ENCODE assay signal across 1 cellular context in the genomic region with DNA sequence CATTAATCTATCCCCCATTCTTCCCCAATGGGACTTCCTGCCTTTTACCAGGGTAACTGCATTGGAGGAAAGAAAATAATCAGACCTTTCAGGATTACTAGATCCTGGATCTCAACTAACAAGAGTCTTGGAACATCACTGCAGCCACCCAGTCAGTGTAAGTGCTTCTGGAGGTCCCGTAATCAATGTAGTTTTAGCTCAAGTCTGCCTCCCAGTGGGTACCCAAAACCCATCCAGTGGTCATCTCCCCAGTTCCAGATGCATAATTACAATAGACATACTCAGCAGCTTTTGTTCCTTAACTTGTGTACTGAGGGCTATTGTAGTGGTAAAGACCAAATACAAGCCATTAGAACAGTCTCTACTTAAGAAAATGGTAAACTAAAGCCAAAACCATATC.
TF ChIP-seq lines count a peak whose summit lies in the region.

No MANE protein-coding gene starts in this region.

TF ChIP-seq in Ishikawa, 13 proteins besides CTCF, POLR2A, EP300 and RAD21 (continued from another document):
- TF ChIP-seq, protein P1, sequence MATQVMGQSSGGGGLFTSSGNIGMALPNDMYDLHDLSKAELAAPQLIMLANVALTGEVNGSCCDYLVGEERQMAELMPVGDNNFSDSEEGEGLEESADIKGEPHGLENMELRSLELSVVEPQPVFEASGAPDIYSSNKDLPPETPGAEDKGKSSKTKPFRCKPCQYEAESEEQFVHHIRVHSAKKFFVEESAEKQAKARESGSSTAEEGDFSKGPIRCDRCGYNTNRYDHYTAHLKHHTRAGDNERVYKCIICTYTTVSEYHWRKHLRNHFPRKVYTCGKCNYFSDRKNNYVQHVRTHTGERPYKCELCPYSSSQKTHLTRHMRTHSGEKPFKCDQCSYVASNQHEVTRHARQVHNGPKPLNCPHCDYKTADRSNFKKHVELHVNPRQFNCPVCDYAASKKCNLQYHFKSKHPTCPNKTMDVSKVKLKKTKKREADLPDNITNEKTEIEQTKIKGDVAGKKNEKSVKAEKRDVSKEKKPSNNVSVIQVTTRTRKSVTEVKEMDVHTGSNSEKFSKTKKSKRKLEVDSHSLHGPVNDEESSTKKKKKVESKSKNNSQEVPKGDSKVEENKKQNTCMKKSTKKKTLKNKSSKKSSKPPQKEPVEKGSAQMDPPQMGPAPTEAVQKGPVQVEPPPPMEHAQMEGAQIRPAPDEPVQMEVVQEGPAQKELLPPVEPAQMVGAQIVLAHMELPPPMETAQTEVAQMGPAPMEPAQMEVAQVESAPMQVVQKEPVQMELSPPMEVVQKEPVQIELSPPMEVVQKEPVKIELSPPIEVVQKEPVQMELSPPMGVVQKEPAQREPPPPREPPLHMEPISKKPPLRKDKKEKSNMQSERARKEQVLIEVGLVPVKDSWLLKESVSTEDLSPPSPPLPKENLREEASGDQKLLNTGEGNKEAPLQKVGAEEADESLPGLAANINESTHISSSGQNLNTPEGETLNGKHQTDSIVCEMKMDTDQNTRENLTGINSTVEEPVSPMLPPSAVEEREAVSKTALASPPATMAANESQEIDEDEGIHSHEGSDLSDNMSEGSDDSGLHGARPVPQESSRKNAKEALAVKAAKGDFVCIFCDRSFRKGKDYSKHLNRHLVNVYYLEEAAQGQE (IDR thresholded peaks at IDR 0.05; ENCODE audit: low read depth), result no peak
- no peak for TF ChIP-seq EGR1 (IDR thresholded peaks at IDR 0.05)
- no peak for TF ChIP-seq TEAD4 (IDR thresholded peaks at IDR 0.05)
- no peak for TF ChIP-seq YY1 (IDR thresholded peaks at IDR 0.05; ENCODE audit: low read depth)
- TF ChIP-seq ZBTB7A (IDR thresholded peaks at IDR 0.05; ENCODE audit: low read depth), result no peak
- TF ChIP-seq FOXM1 (IDR thresholded peaks at IDR 0.05; ENCODE audit: borderline replicate concordance, low read depth), result no peak
- TF ChIP-seq NFIC (IDR thresholded peaks at IDR 0.05), result no peak
